Comparison of ENCODE assay signal across 8 cellular contexts in genomic region chr16:57534881-57535658, GRCh38. TPM values are rescaled to one million over a fixed set of nuclear protein-coding genes. Genes with fewer than 3 reads are reported as not detected.
A peak's percentile ranks its signal among the peaks of the same experiment; 100 is the strongest.
DNase-seq lines count a peak whose midpoint lies in the region; ATAC-seq and TF ChIP-seq lines count a peak whose summit lies in the region.

No MANE protein-coding gene starts in this region.

- no peaks in the 10 kb centered on the region for H3K27me3 ChIP-seq in sigmoid colon

- H3K9me3 ChIP-seq in T-helper 17 cell (ENCODE audit: control insufficient read depth, low read length, poor library complexity, severe bottlenecking): no peaks in the 10 kb centered on the region
- no peaks in the 10 kb centered on the region for H3K9me3 ChIP-seq in sigmoid colon

- H3K4me3 Mint-ChIP-seq in T-helper 17 cell: peak overlapping the region; percentile 85

- peaks cover 2% of the 10 kb centered on the region for H3K36me3 Mint-ChIP-seq in T-helper 17 cell (ENCODE audit: low read depth)

- ATAC-seq in T-helper 17 cell: no peak

- H3K27ac ChIP-seq in sigmoid colon: peak overlapping the region; percentile 88 to 94 (median 90)

- TF ChIP-seq POLR2A in sigmoid colon (IDR thresholded peaks at IDR 0.05): no peak

- no peaks in the 10 kb centered on the region for H3K36me3 ChIP-seq in sigmoid colon

- no peaks in the 10 kb centered on the region for H3K27me3 Mint-ChIP-seq in T-helper 17 cell

- WGBS in sigmoid colon, 2 donors: 63 to 69% methylated on average over 13 of the region's 13 CpGs

- no peak for TF ChIP-seq EP300 in sigmoid colon (IDR thresholded peaks at IDR 0.05)

- H3K4me1 ChIP-seq in sigmoid colon: peaks cover 0 to 63% (median 57%) of the 10 kb centered on the region in 4 donors

- intact Hi-C loops in sigmoid colon (cut with DNase I): loop anchor here (5.0 to 10.0 kb wide), 3 partner anchors 233 to 470 kb away; partner anchors contain the start of genes PSME3IP1, RSPRY1, USB1 and ZNF319

- H3K4me3 ChIP-seq in foreskin fibroblast (ENCODE audit: low read depth in 1 of 2, low read length in 2 of 2): peak overlapping the region; percentile 90
- peak overlapping the region; percentile 72 to 87 (median 78) for H3K4me3 ChIP-seq in sigmoid colon

- TF ChIP-seq CTCF in GM10266 (IDR thresholded peaks at IDR 0.05; ENCODE audit: control insufficient read depth, insufficient read depth, low read depth, missing control alignments) (no peak), foreskin fibroblast (IDR thresholded peaks at IDR 0.05; ENCODE audit: low read depth, low read length) (no peak), sigmoid colon (IDR thresholded peaks at IDR 0.05) (no peak)

- peak overlapping the region; percentile 94 for H3K27ac Mint-ChIP-seq in T-helper 17 cell

- H3K4me1 Mint-ChIP-seq in T-helper 17 cell: peaks cover 71% of the 10 kb centered on the region

- DNase-seq in GM10266 (ENCODE audit: extremely low spot score): peak; percentile 28
- no peak for DNase-seq in T-helper 17 cell
- no peak for DNase-seq in foreskin fibroblast
- peak; percentile 64 for DNase-seq in sigmoid colon
- no peak for DNase-seq in NCI-H1105 (lab: John Stamatoyannopoulos, UW)
- DNase-seq in SHP77 treated with DMSO at 0.1 percent for 48 hours (lab: John Stamatoyannopoulos, UW): no peak
- DNase-seq in AG08395 (ENCODE audit: low spot score): no peak
- DNase-seq in NCI-H1930 (lab: John Stamatoyannopoulos, UW): no peak

RNA-seq across cellular contexts. Expression of gene CCDC102A, which starts 1.3 kb away (rescaled TPM):
- 1 to 10 TPM; 3.1 to 4.9 TPM for total RNA-seq in T-helper 17 cell
- total RNA-seq in sigmoid colon: 10 to 100 TPM; 17.8 to 46.8 (median 21.0) TPM
- 1 to 10 TPM; 1.6 to 4.0 (median 2.4) TPM for polyA plus RNA-seq in sigmoid colon

RNA-seq across cellular contexts. Expression of gene ADGRG5, which starts 7.4 kb away (rescaled TPM):
- 1 to 10 TPM; 1.6 to 2.8 TPM for total RNA-seq in T-helper 17 cell
- total RNA-seq in sigmoid colon: under 1 TPM in 1 of 4 donors, not detected in 3; 0.36 TPM
- polyA plus RNA-seq in sigmoid colon: 1 to 10 TPM in 1 of 3 donors, under 1 TPM in 2; 0.60 to 4.0 (median 0.69) TPM

RNA-seq across cellular contexts. Expression of gene DOK4, which starts 48.8 kb away (rescaled TPM):
- total RNA-seq in T-helper 17 cell (1 to 10 TPM; 1.8 to 2.6 TPM), sigmoid colon (10 to 100 TPM in 2 of 4 donors, 1 to 10 TPM in 2; 3.9 to 21.8 (median 10.1) TPM)
- 100 to 1,000 TPM; 102 to 147 (median 103) TPM for polyA plus RNA-seq in sigmoid colon

Comparison
In these comparisons a context has a peak if more than half of its experiments do, and no peak if none do; other contexts are left out.
1. DNase-seq: peak in GM10266 (single experiment) and sigmoid colon (single experiment); none in T-helper 17 cell (0 of 3), foreskin fibroblast (0 of 2), NCI-H1105 (single experiment), SHP77 treated with DMSO at 0.1 percent for 48 hours (single experiment), AG08395 (single experiment) and NCI-H1930 (0 of 2).